Comparison of ENCODE assay signal across 12 cellular contexts in the genomic region with DNA sequence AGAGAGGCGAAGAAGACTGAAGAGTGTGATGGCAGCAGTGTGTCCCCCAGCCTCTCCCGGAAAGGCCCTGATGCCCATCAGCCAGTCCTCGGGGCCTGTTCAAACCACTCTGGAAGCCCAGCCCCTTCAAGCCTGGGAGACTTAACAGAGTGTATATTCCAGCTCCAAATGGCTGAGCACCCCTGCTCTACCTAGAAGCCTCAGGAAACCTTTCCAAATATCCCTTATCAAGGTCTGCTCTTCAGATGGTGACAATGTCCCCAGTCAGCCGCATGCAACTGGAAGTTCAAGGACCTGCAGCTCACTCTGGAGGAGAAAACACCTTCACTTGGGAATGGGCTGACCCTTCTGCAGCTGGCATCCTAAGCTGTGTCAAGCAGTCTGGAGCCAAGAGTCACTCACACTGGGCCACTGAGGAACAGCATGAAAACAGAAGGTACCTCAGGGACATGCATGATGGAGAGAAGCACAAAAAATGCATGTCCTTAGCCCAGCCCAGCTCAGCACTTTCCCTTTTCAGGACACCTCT. TPM values are rescaled to one million over a fixed set of nuclear protein-coding genes. Genes with fewer than 3 reads are reported as not detected.
DNase-seq lines count a peak whose midpoint lies in the region; ATAC-seq and TF ChIP-seq lines count a peak whose summit lies in the region.
"Had no signal": no experiment of that assay in that cellular context is flagged by ENCODE, and none has a peak within 500 bp of the region (broad histone marks: within the 10 kb centered on the region; RNA-seq: fewer than 3 reads in every experiment).

No MANE protein-coding gene starts in this region.

- peaks cover 86% of the 10 kb centered on the region for H3K4me1 ChIP-seq in CD4-positive, alpha-beta memory T cell (ENCODE audit: insufficient read depth, low read length)

- no peaks in the 10 kb centered on the region for H3K27me3 Mint-ChIP-seq in CD4-positive, alpha-beta memory T cell
- no peaks in the 10 kb centered on the region for H3K27me3 Mint-ChIP-seq in nephron (ENCODE audit: low read depth)

- H3K4me1 Mint-ChIP-seq in CD4-positive, alpha-beta memory T cell, result peaks cover 56 to 82% (median 65%) of the 10 kb centered on the region in 4 donors
- peaks cover 50% of the 10 kb centered on the region for H3K4me1 Mint-ChIP-seq in nephron

- H3K9me3 Mint-ChIP-seq in CD4-positive, alpha-beta memory T cell, result peaks cover 0 to 1% (median 0%) of the 10 kb centered on the region in 8 donors
- H3K9me3 Mint-ChIP-seq in nephron, result peaks cover 13% of the 10 kb centered on the region

- ATAC-seq in GM19463 (IDR thresholded peaks at IDR 0.05; ENCODE audit: unreplicated experiment), result no peak
- no peak for ATAC-seq in GM19467 (IDR thresholded peaks at IDR 0.05; ENCODE audit: unreplicated experiment)
- ATAC-seq in GM18867 (IDR thresholded peaks at IDR 0.05; ENCODE audit: unreplicated experiment), result no peak
- ATAC-seq: activated CD4-positive, CD25-positive, alpha-beta regulatory T cell treated with anti-CD3 and anti-CD28 coated beads, Interleukin-2, amount 50 U/mL, for 24 hours had no signal

- TF ChIP-seq CTCF in coronary artery (IDR thresholded peaks at IDR 0.05), result no peak
- no peak for TF ChIP-seq CTCF in nephron (IDR thresholded peaks at IDR 0.05; ENCODE audit: unreplicated experiment in 3 of 3)

- no peaks in the 10 kb centered on the region for H3K27me3 ChIP-seq in CD4-positive, alpha-beta memory T cell (ENCODE audit: insufficient read depth, low read length)
- H3K27me3 ChIP-seq: adrenal gland had no signal

- CTCF ChIA-PET in CD4-positive, alpha-beta memory T cell (lab: Charles Lee; ENCODE audit: partially characterized antibody), result interaction anchor here (0.8 to 6.1 kb wide), 4 partner anchors 8 to 50 kb away, joined by 3 to 38 read pairs (median 3); no protein-coding TSS in a partner anchor

- H3K27ac Mint-ChIP-seq in CD4-positive, alpha-beta memory T cell, result peak overlapping the region; percentile 73 to 94 (median 91)
- H3K27ac Mint-ChIP-seq in nephron, result peak overlapping the region; percentile 75 to 88 (median 86)

- no peak overlapping the region for H3K4me3 ChIP-seq in CD4-positive, alpha-beta memory T cell (ENCODE audit: low read length in 2 of 2)
- H3K4me3 ChIP-seq in coronary artery, result no peak overlapping the region
- H3K4me3 ChIP-seq: adrenal gland, skin epidermis had no signal

- no peaks in the 10 kb centered on the region for H3K36me3 ChIP-seq in CD4-positive, alpha-beta memory T cell (ENCODE audit: insufficient read depth, low read length)
- H3K36me3 ChIP-seq in KOPT-K1 (ENCODE audit: insufficient read depth, low read length), result peaks cover 31% of the 10 kb centered on the region; the same call in 1 of the 2 replicates
- H3K36me3 ChIP-seq: adrenal gland had no signal

- POLR2A ChIA-PET in CD4-positive, alpha-beta memory T cell (lab: Charles Lee; ENCODE audit: partially characterized antibody), result interaction anchor here (1.0 to 2.6 kb wide), 5 partner anchors 9 to 51 kb away, joined by 3 to 12 read pairs (median 5); no protein-coding TSS in a partner anchor

- peak overlapping the region; percentile 59 for H3K27ac ChIP-seq in CD4-positive, alpha-beta memory T cell (ENCODE audit: low read depth, low read length)
- peak overlapping the region; percentile 66 for H3K27ac ChIP-seq in KOPT-K1 (ENCODE audit: low read depth, low read length, poor library complexity, severe bottlenecking)
- H3K27ac ChIP-seq in coronary artery, result peak overlapping the region; percentile 24 to 84
- no peak overlapping the region for H3K27ac ChIP-seq in caudate nucleus (ENCODE audit: low read depth, low read length)
- H3K27ac ChIP-seq: adrenal gland had no signal

- no peak for DNase-seq in CD4-positive, alpha-beta memory T cell
- DNase-seq in coronary artery (ENCODE audit: low spot score) (no peak), caudate nucleus (lab: John Stamatoyannopoulos, UW) (no peak)
- DNase-seq: adrenal gland, NCI-H446 had no signal

- peak overlapping the region in 4 of 8 donors; percentile 53 to 82 (median 69) for H3K4me3 Mint-ChIP-seq in CD4-positive, alpha-beta memory T cell
- no peak overlapping the region for H3K4me3 Mint-ChIP-seq in nephron

- intact Hi-C loops in CD4-positive, alpha-beta memory T cell (cut with micrococcal nuclease), result no loop called here

- peaks cover 21 to 38% of the 10 kb centered on the region in 2 donors for H3K36me3 Mint-ChIP-seq in CD4-positive, alpha-beta memory T cell
- H3K36me3 Mint-ChIP-seq in nephron (ENCODE audit: low read depth), result peaks cover 12% of the 10 kb centered on the region

- H3K9me3 ChIP-seq in CD4-positive, alpha-beta memory T cell (ENCODE audit: control insufficient read depth in 1 of 2, low read length in 2 of 2), result no peaks in the 10 kb centered on the region
- H3K9me3 ChIP-seq in KOPT-K1 (ENCODE audit: insufficient read depth, low read length, poor library complexity, severe bottlenecking), result peaks cover 19% of the 10 kb centered on the region
- H3K9me3 ChIP-seq: adrenal gland had no signal

RNA-seq across cellular contexts. Expression of a gene that starts 10.2 kb away (rescaled TPM):
- total RNA-seq in CD4-positive, alpha-beta memory T cell, result 100 to 1,000 TPM; 202 to 211 TPM
- polyA plus RNA-seq in CD4-positive, alpha-beta memory T cell, result 100 to 1,000 TPM; 173 to 342 TPM
